ENCODE assay signal across 8 cellular contexts in genomic region chr1:41739061-41739955, GRCh38.
DNase-seq lines count a peak whose midpoint lies in the region; ATAC-seq and TF ChIP-seq lines count a peak whose summit lies in the region.

No MANE protein-coding gene starts in this region.

- H2AFZ ChIP-seq in Karpas-422 (ENCODE audit: low read length): peak overlapping the region; percentile 94

- no peaks in the 10 kb centered on the region for H3K27me3 Mint-ChIP-seq in activated CD4-positive, alpha-beta memory T cell treated with anti-CD3 and anti-CD28 coated beads, Interleukin-2, amount 10 ng/mL, durations not matched to agents 7 days and 5 days
- peaks cover 20% of the 10 kb centered on the region for H3K27me3 Mint-ChIP-seq in nephron progenitor cell (ENCODE audit: low read depth, poor library complexity)

- H3K27ac Mint-ChIP-seq in activated CD4-positive, alpha-beta memory T cell treated with anti-CD3 and anti-CD28 coated beads, Interleukin-2, amount 10 ng/mL, durations not matched to agents 7 days and 5 days: peak overlapping the region; percentile 93
- H3K27ac Mint-ChIP-seq in nephron progenitor cell: peak overlapping the region; percentile 81

- H3K27me3 ChIP-seq in Karpas-422 (ENCODE audit: low read length): no peaks in the 10 kb centered on the region; the same call in 1 of the 2 replicates

- H3K4me1 Mint-ChIP-seq in activated CD4-positive, alpha-beta memory T cell treated with anti-CD3 and anti-CD28 coated beads, Interleukin-2, amount 10 ng/mL, durations not matched to agents 7 days and 5 days: peaks cover 77% of the 10 kb centered on the region
- peaks cover 59% of the 10 kb centered on the region for H3K4me1 Mint-ChIP-seq in nephron progenitor cell

- TF ChIP-seq CTCF in AG04449 (IDR thresholded peaks at IDR 0.05; ENCODE audit: insufficient read depth, low read length, missing control alignments): no peak
- TF ChIP-seq CTCF in nephron progenitor cell (IDR thresholded peaks at IDR 0.05): no peak

- H3K4me3 Mint-ChIP-seq in activated CD4-positive, alpha-beta memory T cell treated with anti-CD3 and anti-CD28 coated beads, Interleukin-2, amount 10 ng/mL, durations not matched to agents 7 days and 5 days: peak overlapping the region; percentile 68
- H3K4me3 Mint-ChIP-seq in nephron progenitor cell: peak overlapping the region; percentile 25

- H3K4me3 ChIP-seq in AG04449 (ENCODE audit: low read depth, low read length): peak overlapping the region; percentile 1; the same call in 1 of the 2 replicates
- peak overlapping the region; percentile 51 for H3K4me3 ChIP-seq in Karpas-422 (ENCODE audit: low read length)

- H4K20me1 ChIP-seq in Karpas-422 (ENCODE audit: insufficient read depth, low read depth, low read length): no peaks in the 10 kb centered on the region

- POLR2A ChIA-PET in AG04449 (lab: Yijun Ruan, JAX): interaction anchor here (0.6 to 0.8 kb wide), 2 partner anchors 58 to 498 kb away, joined by 3 read pairs; no protein-coding TSS in a partner anchor
- POLR2A ChIA-PET in activated CD4-positive, alpha-beta memory T cell treated with anti-CD3 and anti-CD28 coated beads, Interleukin-2, amount 10 ng/mL, durations not matched to agents 7 days and 5 days (lab: Charles Lee): interaction anchor here (1.0 to 4.0 kb wide), 10 partner anchors 9 to 79 kb away, joined by 3 to 19 read pairs (median 12); no protein-coding TSS in a partner anchor

- no peak overlapping the region for H3K27ac ChIP-seq in Karpas-422 (ENCODE audit: low read length)

- CTCF ChIA-PET in AG04449 (lab: Yijun Ruan, JAX): no interaction called here
- CTCF ChIA-PET in activated CD4-positive, alpha-beta memory T cell treated with anti-CD3 and anti-CD28 coated beads, Interleukin-2, amount 10 ng/mL, durations not matched to agents 7 days and 5 days (lab: Charles Lee): interaction anchor here (0.6 to 2.0 kb wide), 7 partner anchors 11 to 152 kb away, joined by 3 to 9 read pairs (median 3); no protein-coding TSS in a partner anchor

- peak; percentile 57 for ATAC-seq in GM19438 (IDR thresholded peaks at IDR 0.05; ENCODE audit: low read depth, unreplicated experiment)

- H3K9me3 Mint-ChIP-seq in activated CD4-positive, alpha-beta memory T cell treated with anti-CD3 and anti-CD28 coated beads, Interleukin-2, amount 10 ng/mL, durations not matched to agents 7 days and 5 days: no peaks in the 10 kb centered on the region
- no peaks in the 10 kb centered on the region for H3K9me3 Mint-ChIP-seq in nephron progenitor cell

- H3K4me2 ChIP-seq in Karpas-422 (ENCODE audit: low read depth, low read length, poor library complexity, severe bottlenecking): peak overlapping the region; percentile 74

- H3K36me3 Mint-ChIP-seq in activated CD4-positive, alpha-beta memory T cell treated with anti-CD3 and anti-CD28 coated beads, Interleukin-2, amount 10 ng/mL, durations not matched to agents 7 days and 5 days (ENCODE audit: low read depth): no peaks in the 10 kb centered on the region
- H3K36me3 Mint-ChIP-seq in nephron progenitor cell (ENCODE audit: low read depth): no peaks in the 10 kb centered on the region

- no peaks in the 10 kb centered on the region for H3K36me3 ChIP-seq in Karpas-422 (ENCODE audit: insufficient read depth, low read length)

- DNase-seq in AG04449 (ENCODE audit: low read depth, low spot score) (peak; percentile 76), Karpas-422 (peak; percentile 87), nephron progenitor cell (peak; percentile 28), stromal cell of bone marrow (ENCODE audit: low read depth) (peak; percentile 70), SW 1271 (lab: John Stamatoyannopoulos, UW) (no peak)
- DNase-seq in activated CD4-positive, alpha-beta memory T cell treated with anti-CD3 and anti-CD28 coated beads, Interleukin-2, amount 10 ng/mL, durations not matched to agents 7 days and 5 days: peak; percentile 82
- peak; percentile 26 for DNase-seq in effector CD8-positive, alpha-beta T cell (lab: John Stamatoyannopoulos, UW)

- H3K79me2 ChIP-seq in Karpas-422 (ENCODE audit: low read length): no peaks in the 10 kb centered on the region

- peak overlapping the region; percentile 63 for H3K9ac ChIP-seq in Karpas-422 (ENCODE audit: low read length)

- no peaks in the 10 kb centered on the region for H3K9me2 ChIP-seq in Karpas-422 (replicated peaks; ENCODE audit: insufficient read depth, low read length)

- H3K9me3 ChIP-seq in Karpas-422 (ENCODE audit: low read length): no peaks in the 10 kb centered on the region

- peaks cover 46% of the 10 kb centered on the region for H3K4me1 ChIP-seq in Karpas-422 (ENCODE audit: low read length)

Comparison
In these comparisons a context has a peak if more than half of its experiments do, and no peak if none do; other contexts are left out.
1. DNase-seq: peak in AG04449 (single experiment), Karpas-422 (single experiment), activated CD4-positive, alpha-beta memory T cell treated with anti-CD3 and anti-CD28 coated beads, Interleukin-2, amount 10 ng/mL, durations not matched to agents 7 days and 5 days (single experiment), effector CD8-positive, alpha-beta T cell (single experiment), nephron progenitor cell (single experiment) and stromal cell of bone marrow (single experiment); none in SW 1271 (0 of 2).